ENCODE assay signal across 15 cellular contexts in the genomic region with DNA sequence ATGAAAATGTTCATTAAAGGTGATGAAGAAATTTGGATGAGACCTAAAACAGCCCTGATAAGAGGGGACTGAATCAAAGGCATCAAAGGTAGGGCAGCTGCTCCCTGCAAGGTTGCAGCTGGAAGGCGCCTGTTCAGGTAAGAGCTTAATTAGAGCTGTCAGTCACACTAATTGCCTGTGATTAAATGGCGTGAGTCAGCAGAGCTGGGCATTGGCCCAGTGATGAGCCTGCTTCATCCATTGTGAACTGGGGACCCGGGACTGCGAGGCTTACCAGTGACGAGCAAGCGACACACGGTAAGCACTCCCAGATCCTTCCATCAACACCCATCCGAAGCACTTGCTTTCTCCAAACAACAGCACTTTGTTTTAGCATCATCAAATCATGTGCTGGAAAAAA.
DNase-seq lines count a peak whose midpoint lies in the region.
"Had no signal": no experiment of that assay in that cellular context is flagged by ENCODE, and none has a peak within 500 bp of the region (broad histone marks: within the 10 kb centered on the region; RNA-seq: fewer than 3 reads in every experiment).

No MANE protein-coding gene starts in this region.

- peak; percentile 99 for DNase-seq in NCI-H1105 treated with DMSO at 0.1 percent for 48 hours (lab: John Stamatoyannopoulos, UW)
- DNase-seq in NCI-H2107 (lab: John Stamatoyannopoulos, UW) = peak; percentile 72
- DNase-seq in NCI-H774 (lab: John Stamatoyannopoulos, UW) = peak; percentile 92
- peak; percentile 32 for DNase-seq in left kidney (ENCODE audit: low read depth, low spot score)
- no peak for DNase-seq in KG1 (lab: John Stamatoyannopoulos, UW)
- no peak for DNase-seq in effector CD8-positive, alpha-beta T cell (lab: John Stamatoyannopoulos, UW)
- DNase-seq in activated naive CD4-positive, alpha-beta T cell (lab: John Stamatoyannopoulos, UW) = no peak
- no peak for DNase-seq in SKM-1 treated with dmso at 0.1 percent for 144 hours (lab: John Stamatoyannopoulos, UW; ENCODE audit: unreplicated experiment)
- DNase-seq: activated CD8-positive, alpha-beta T cell treated with anti-CD3 and anti-CD28 coated beads, Interleukin-2, amount 10 ng/mL, durations not matched to agents 7 days and 5 days; activated T-cell treated with anti-CD3 and anti-CD28 coated beads, Interleukin-2, amount 50 U/mL, for 72 hours; gastrocnemius medialis; HFFc6; left ventricle myocardium superior; ovary; stimulated activated CD4-positive, alpha-beta T cell treated with anti-CD3 and anti-CD28 coated beads, Interleukin-2, amount 100 ng/mL, for 48 hours had no signal

Comparison
In these comparisons a context has a peak if more than half of its experiments do, and no peak if none do; other contexts are left out.
1. DNase-seq: peak in NCI-H1105 treated with DMSO at 0.1 percent for 48 hours (single experiment), NCI-H2107 (single experiment), NCI-H774 (single experiment) and left kidney (single experiment); none in KG1 (single experiment), effector CD8-positive, alpha-beta T cell (single experiment), activated naive CD4-positive, alpha-beta T cell (0 of 4) and SKM-1 treated with dmso at 0.1 percent for 144 hours (single experiment).